Comparison of ENCODE assay signal across 26 cellular contexts in the genomic region with DNA sequence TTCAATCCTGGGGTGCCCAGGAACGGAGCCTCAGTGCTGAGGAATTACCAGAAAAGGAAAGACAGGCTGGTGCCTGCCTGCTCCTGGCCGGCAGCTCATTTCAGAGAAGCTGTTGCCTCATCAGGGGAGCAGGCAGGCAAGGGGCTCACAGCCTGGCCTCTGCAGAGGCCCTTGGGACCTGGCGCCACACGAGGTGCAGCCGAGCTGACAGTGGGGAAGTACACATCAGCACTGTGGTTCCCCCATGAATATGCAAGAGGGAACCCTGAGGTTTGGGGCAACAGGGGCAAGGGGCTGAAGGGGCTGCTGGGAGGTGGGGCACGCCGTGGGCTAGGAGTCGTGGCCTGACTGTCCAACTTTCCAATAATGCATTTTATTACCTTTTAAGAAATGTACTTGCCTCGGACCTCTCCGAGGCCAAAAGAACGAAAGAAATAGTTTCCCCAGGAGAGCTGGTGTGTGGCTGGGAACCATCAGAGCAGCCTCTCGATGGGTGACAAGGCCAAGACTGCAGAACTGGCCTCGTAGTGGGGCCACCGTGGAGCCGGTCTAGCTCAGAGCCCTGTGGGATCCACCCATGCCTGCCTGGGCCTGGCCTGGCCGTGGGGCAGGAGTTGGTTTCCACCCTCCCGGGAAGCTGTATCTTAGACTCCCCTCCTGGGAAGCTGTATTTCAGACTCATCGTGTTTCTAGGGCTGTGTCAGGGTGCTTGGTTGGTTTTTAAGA.
A peak's percentile ranks its signal among the peaks of the same experiment; 100 is the strongest.
DNase-seq lines count a peak whose midpoint lies in the region; ATAC-seq, FAIRE-seq and TF ChIP-seq lines count a peak whose summit lies in the region.
"Had no signal": no experiment of that assay in that cellular context is flagged by ENCODE, and none has a peak within 500 bp of the region (broad histone marks: within the 10 kb centered on the region; RNA-seq: fewer than 3 reads in every experiment).

No MANE protein-coding gene starts in this region.

- no peak overlapping the region for H3K4me3 Mint-ChIP-seq in WTC11
- no peak overlapping the region for H3K4me3 Mint-ChIP-seq in neural progenitor cell
- H3K4me3 Mint-ChIP-seq: activated naive CD8-positive, alpha-beta T cell treated with anti-CD3 and anti-CD28 coated beads for 36 hours; activated T-cell treated with anti-CD3 and anti-CD28 coated beads, Interleukin-2, amount 50 U/mL, for 72 hours; CD4-positive, alpha-beta memory T cell had no signal

- H3K4me1 Mint-ChIP-seq in WTC11 (peaks cover 43% of the 10 kb centered on the region), neural progenitor cell (peaks cover 37% of the 10 kb centered on the region)
- H3K4me1 Mint-ChIP-seq: activated naive CD8-positive, alpha-beta T cell treated with anti-CD3 and anti-CD28 coated beads for 36 hours; CD4-positive, alpha-beta memory T cell had no signal

- H3K36me3 ChIP-seq in neural progenitor cell, result no peaks in the 10 kb centered on the region
- H3K36me3 ChIP-seq: HAP-1, left lung, thoracic aorta had no signal

- no peak overlapping the region for H3K9ac ChIP-seq in neural progenitor cell

- FAIRE-seq in GM12891 (lab: Jason Lieb, UNC), result no peak

- no peaks in the 10 kb centered on the region for H3F3A ChIP-seq in neural progenitor cell (ENCODE audit: low read depth)

- no peaks in the 10 kb centered on the region for H3K9me3 ChIP-seq in neural progenitor cell (ENCODE audit: low read depth)
- H3K9me3 ChIP-seq: HAP-1, left lung, thoracic aorta had no signal

- H4K20me1 ChIP-seq in neural progenitor cell (ENCODE audit: low read depth), result no peaks in the 10 kb centered on the region

- H3K4me3 ChIP-seq in neural progenitor cell, result no peak overlapping the region
- H3K4me3 ChIP-seq: HAP-1, left lung, skin epidermis, thoracic aorta had no signal

- peak; percentile 53 for ATAC-seq in GM21390 (IDR thresholded peaks at IDR 0.05; ENCODE audit: unreplicated experiment)
- no peak for ATAC-seq in WTC11
- ATAC-seq in GM21381 (IDR thresholded peaks at IDR 0.05; ENCODE audit: unreplicated experiment), result no peak
- no peak for ATAC-seq in HG03280 (IDR thresholded peaks at IDR 0.05; ENCODE audit: unreplicated experiment)
- ATAC-seq: activated T-cell treated with anti-CD3 and anti-CD28 coated beads, Interleukin-2, amount 50 U/mL, for 72 hours; left lung had no signal

- H3K36me3 Mint-ChIP-seq in WTC11 (no peaks in the 10 kb centered on the region), neural progenitor cell (no peaks in the 10 kb centered on the region)
- H3K36me3 Mint-ChIP-seq: activated naive CD8-positive, alpha-beta T cell treated with anti-CD3 and anti-CD28 coated beads for 36 hours; CD4-positive, alpha-beta memory T cell had no signal

- TF ChIP-seq CTCF in WTC11 (IDR thresholded peaks at IDR 0.05) (no peak), neural progenitor cell (IDR thresholded peaks at IDR 0.05) (no peak)

- POLR2A ChIA-PET in WTC11 (lab: Charles Lee), result interaction anchor here (0.5 to 0.7 kb wide), 2 partner anchors 24 to 70 kb away, joined by 3 read pairs; no protein-coding TSS in a partner anchor

- CTCF ChIA-PET in WTC11 (lab: Charles Lee), result interaction anchor here (1.1 to 4.3 kb wide), 5 partner anchors 16 to 160 kb away, joined by 3 to 20 read pairs (median 5); no protein-coding TSS in a partner anchor

- H2AFZ ChIP-seq in neural progenitor cell (replicated peaks), result no peak overlapping the region

- H3K9me3 Mint-ChIP-seq in WTC11 (no peaks in the 10 kb centered on the region), neural progenitor cell (no peaks in the 10 kb centered on the region)
- H3K9me3 Mint-ChIP-seq: activated naive CD8-positive, alpha-beta T cell treated with anti-CD3 and anti-CD28 coated beads for 36 hours; activated T-cell treated with anti-CD3 and anti-CD28 coated beads, Interleukin-2, amount 50 U/mL, for 72 hours; CD4-positive, alpha-beta memory T cell had no signal

- TF ChIP-seq POLR2A in GM12891 (IDR thresholded peaks at IDR 0.05; ENCODE audit: low read depth, low read length), result peak; percentile 7

- H3K27me3 ChIP-seq in neural progenitor cell, result no peaks in the 10 kb centered on the region
- H3K27me3 ChIP-seq: left lung had no signal

- H3K27ac Mint-ChIP-seq in WTC11 (peak overlapping the region; percentile 32; the same call in 1 of the 2 replicates), neural progenitor cell (peak overlapping the region; percentile 85)
- H3K27ac Mint-ChIP-seq: activated naive CD8-positive, alpha-beta T cell treated with anti-CD3 and anti-CD28 coated beads for 36 hours; activated T-cell treated with anti-CD3 and anti-CD28 coated beads, Interleukin-2, amount 50 U/mL, for 72 hours; CD4-positive, alpha-beta memory T cell had no signal

- H3K27ac ChIP-seq in neural progenitor cell, result no peak overlapping the region
- H3K27ac ChIP-seq: epithelial cell of prostate, left lung, skin epidermis, thoracic aorta had no signal

- no peaks in the 10 kb centered on the region for H3K27me3 Mint-ChIP-seq in WTC11 (ENCODE audit: low read depth)
- H3K27me3 Mint-ChIP-seq in neural progenitor cell (ENCODE audit: insufficient read depth, low read depth), result peaks cover 14% of the 10 kb centered on the region
- H3K27me3 Mint-ChIP-seq: activated naive CD8-positive, alpha-beta T cell treated with anti-CD3 and anti-CD28 coated beads for 36 hours had no signal

- H3K4me2 ChIP-seq in neural progenitor cell, result no peak overlapping the region

- peaks cover 7% of the 10 kb centered on the region for H3K4me1 ChIP-seq in neural progenitor cell
- H3K4me1 ChIP-seq: HAP-1, left lung had no signal

- H3K79me2 ChIP-seq in neural progenitor cell (ENCODE audit: low read depth), result no peaks in the 10 kb centered on the region

- DNase-seq in GM12891 (ENCODE audit: insufficient read length, low spot score) (no peak), WTC11 (ENCODE audit: low spot score) (no peak), neural progenitor cell (ENCODE audit: low spot score) (no peak), nucleus accumbens (lab: John Stamatoyannopoulos, UW) (no peak), 8988T (no peak)
- DNase-seq: activated CD4-positive, alpha-beta T cell treated with anti-CD3 and anti-CD28 coated beads for 1 hour; activated naive CD8-positive, alpha-beta T cell treated with anti-CD3 and anti-CD28 coated beads for 36 hours; activated T-cell treated with anti-CD3 and anti-CD28 coated beads, Interleukin-2, amount 50 U/mL, for 72 hours; CD4-positive, alpha-beta memory T cell; GF-D8; Kasumi-1; NCI-H1048; NCI-H187 treated with DMSO at 0.1 percent for 48 hours; NCI-H2227 treated with DMSO at 0.1 percent for 48 hours; NCI-H748 treated with DMSO at 0.1 percent for 48 hours; SHP77; stimulated activated CD4-positive, alpha-beta T cell treated with anti-CD3 and anti-CD28 coated beads, Interleukin-2, amount 100 ng/mL, for 24 hours; stimulated activated naive CD4-positive, alpha-beta T cell had no signal

TF ChIP-seq in GM12891, 5 proteins besides CTCF, POLR2A, EP300 and RAD21:
- TF ChIP-seq TAF1 (IDR thresholded peaks at IDR 0.05; ENCODE audit: low read depth, low read length) (no peak), POLR2AphosphoS5 (IDR thresholded peaks at IDR 0.05; ENCODE audit: low read depth, low read length) (peak; percentile 37; the same call in 1 of the 2 replicates), PAX5 (IDR thresholded peaks at IDR 0.05; ENCODE audit: insufficient read depth, low read length, severe bottlenecking) (no peak), SPI1 (IDR thresholded peaks at IDR 0.05; ENCODE audit: low read depth, low read length) (no peak), POU2F2 (IDR thresholded peaks at IDR 0.05; ENCODE audit: low read depth, low read length) (peak; percentile 77; the same call in 1 of the 2 replicates)

TF ChIP-seq in WTC11, 78 proteins besides CTCF, POLR2A, EP300 and RAD21 (continues in another document):
- TF ChIP-seq STAT6 (CRISPR knock-in tag; conservative IDR thresholded peaks at IDR 0.05; ENCODE audit: low read depth) (no peak), ATF1 (CRISPR knock-in tag; IDR thresholded peaks at IDR 0.05) (no peak)
